ENCODE assay signal across 1 cellular context in genomic region chr5:141121985-141122384, GRCh38.
TF ChIP-seq lines count a peak whose summit lies in the region.

No MANE protein-coding gene starts in this region.

TF ChIP-seq in HepG2, 621 proteins besides CTCF, POLR2A, EP300 and RAD21:
- TF ChIP-seq, protein P1, sequence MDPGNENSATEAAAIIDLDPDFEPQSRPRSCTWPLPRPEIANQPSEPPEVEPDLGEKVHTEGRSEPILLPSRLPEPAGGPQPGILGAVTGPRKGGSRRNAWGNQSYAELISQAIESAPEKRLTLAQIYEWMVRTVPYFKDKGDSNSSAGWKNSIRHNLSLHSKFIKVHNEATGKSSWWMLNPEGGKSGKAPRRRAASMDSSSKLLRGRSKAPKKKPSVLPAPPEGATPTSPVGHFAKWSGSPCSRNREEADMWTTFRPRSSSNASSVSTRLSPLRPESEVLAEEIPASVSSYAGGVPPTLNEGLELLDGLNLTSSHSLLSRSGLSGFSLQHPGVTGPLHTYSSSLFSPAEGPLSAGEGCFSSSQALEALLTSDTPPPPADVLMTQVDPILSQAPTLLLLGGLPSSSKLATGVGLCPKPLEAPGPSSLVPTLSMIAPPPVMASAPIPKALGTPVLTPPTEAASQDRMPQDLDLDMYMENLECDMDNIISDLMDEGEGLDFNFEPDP (CRISPR knock-in tag; conservative IDR thresholded peaks at IDR 0.05), result no peak
- TF ChIP-seq KLF13 (CRISPR knock-in tag; IDR thresholded peaks at IDR 0.05) (no peak), GRHL1 (CRISPR knock-in tag; conservative IDR thresholded peaks at IDR 0.05) (no peak), ZNF670 (CRISPR knock-in tag; IDR thresholded peaks at IDR 0.05; ENCODE audit: borderline replicate concordance) (no peak), ZNF230 (CRISPR knock-in tag; IDR thresholded peaks at IDR 0.05) (no peak), FOXK2 (IDR thresholded peaks at IDR 0.05) (no peak)
